Comparison of ENCODE assay signal across 8 cellular contexts in genomic region chr13:27997904-27998522, GRCh38. TPM values are rescaled to one million over a fixed set of nuclear protein-coding genes. Genes with fewer than 3 reads are reported as not detected.
DNase-seq lines count a peak whose midpoint lies in the region; ATAC-seq and TF ChIP-seq lines count a peak whose summit lies in the region.

No MANE protein-coding gene starts in this region.

- DNase-seq in A673 (ENCODE audit: low spot score) (peak; percentile 62), NCI-H146 (lab: John Stamatoyannopoulos, UW) (peak; percentile 16), kidney epithelial cell (ENCODE audit: low read depth) (no peak), ecto neural progenitor cell (ENCODE audit: low spot score) (no peak), midbrain (lab: John Stamatoyannopoulos, UW) (no peak)
- peak; percentile 24 to 35 for DNase-seq in activated T-cell treated with anti-CD3 and anti-CD28 coated beads, Interleukin-2, amount 50 U/mL, for 72 hours

- no peaks in the 10 kb centered on the region for H3K9me3 ChIP-seq in A673 (ENCODE audit: low read depth, low read length, poor library complexity, severe bottlenecking)

- no peaks in the 10 kb centered on the region for H3K36me3 Mint-ChIP-seq in activated T-cell treated with anti-CD3 and anti-CD28 coated beads, Interleukin-2, amount 50 U/mL, for 72 hours (ENCODE audit: insufficient read depth in 2 of 2)

- no peaks in the 10 kb centered on the region for H3K9me3 Mint-ChIP-seq in activated T-cell treated with anti-CD3 and anti-CD28 coated beads, Interleukin-2, amount 50 U/mL, for 72 hours

- BruUV-seq in A673 (replicated peaks; lab: Mats Ljungman, UMichigan): no TSS peak

- H3K4me3 ChIP-seq in A673 (ENCODE audit: low read depth, low read length, poor library complexity, severe bottlenecking): no peak overlapping the region
- no peak overlapping the region for H3K4me3 ChIP-seq in kidney epithelial cell (ENCODE audit: low read depth, low read length)

- no peak overlapping the region for H3K4me3 Mint-ChIP-seq in activated T-cell treated with anti-CD3 and anti-CD28 coated beads, Interleukin-2, amount 50 U/mL, for 72 hours

- intact Hi-C loops in A673 (cut with micrococcal nuclease; ENCODE audit: unreplicated experiment): no loop called here

- no peak overlapping the region for H3K27ac ChIP-seq in A673 (ENCODE audit: low read depth, low read length, poor library complexity, severe bottlenecking)

- H3K4me1 Mint-ChIP-seq in activated T-cell treated with anti-CD3 and anti-CD28 coated beads, Interleukin-2, amount 50 U/mL, for 72 hours (ENCODE audit: low read depth): no peaks in the 10 kb centered on the region

- H3K36me3 ChIP-seq in A673 (ENCODE audit: insufficient read depth, low read length, poor library complexity, severe bottlenecking) (no peaks in the 10 kb centered on the region), kidney epithelial cell (ENCODE audit: control insufficient read depth, insufficient read depth, low read length) (no peaks in the 10 kb centered on the region)

- peak; percentile 64 for TF ChIP-seq CTCF in A673 (conservative IDR thresholded peaks at IDR 0.05; ENCODE audit: low read depth, low read length)
- TF ChIP-seq CTCF in GM12873 (IDR thresholded peaks at IDR 0.05; ENCODE audit: insufficient read depth, low read depth, low read length, missing control alignments): peak; percentile 67
- peak; percentile 48 for TF ChIP-seq CTCF in kidney epithelial cell (IDR thresholded peaks at IDR 0.05; ENCODE audit: insufficient read depth, low read length, poor library complexity, severe bottlenecking)

- no peaks in the 10 kb centered on the region for H3K27me3 Mint-ChIP-seq in activated T-cell treated with anti-CD3 and anti-CD28 coated beads, Interleukin-2, amount 50 U/mL, for 72 hours (ENCODE audit: low read depth)

- POLR2A ChIA-PET in A673 (lab: Charles Lee; ENCODE audit: low non-redundant PET): no interaction called here

- H3K27me3 ChIP-seq in A673 (replicated peaks; ENCODE audit: insufficient read depth, low read depth, low read length, poor library complexity) (no peaks in the 10 kb centered on the region), kidney epithelial cell (ENCODE audit: control insufficient read depth, insufficient read depth, low read length) (no peaks in the 10 kb centered on the region)

- CTCF ChIA-PET in A673 (lab: Charles Lee): interaction anchor here (1.0 to 1.2 kb wide), 2 partner anchors 14 to 168 kb away, joined by 3 read pairs; no protein-coding TSS in a partner anchor

- no peak overlapping the region for H3K27ac Mint-ChIP-seq in activated T-cell treated with anti-CD3 and anti-CD28 coated beads, Interleukin-2, amount 50 U/mL, for 72 hours

- ATAC-seq in activated T-cell treated with anti-CD3 and anti-CD28 coated beads, Interleukin-2, amount 50 U/mL, for 72 hours (replicated peaks in 1 of 2): peak; percentile 57 to 71
- ATAC-seq in GM18870 (IDR thresholded peaks at IDR 0.05; ENCODE audit: unreplicated experiment): no peak

- no peaks in the 10 kb centered on the region for H3K4me1 ChIP-seq in A673 (ENCODE audit: insufficient read depth, low read length, poor library complexity, severe bottlenecking)

RNA-seq across cellular contexts. Expression of gene URAD, which starts 9.5 kb away (rescaled TPM):
- not detected in 2 replicates for total RNA-seq in A673 (2021)
- not detected for total RNA-seq in activated T-cell treated with anti-CD3 and anti-CD28 coated beads, Interleukin-2, amount 50 U/mL, for 72 hours
- total RNA-seq in kidney epithelial cell: not detected in 2 replicates

RNA-seq across cellular contexts. Expression of gene CDX2, which starts 28.9 kb away (rescaled TPM):
- total RNA-seq in A673 (2021): not detected in 2 replicates
- not detected for total RNA-seq in activated T-cell treated with anti-CD3 and anti-CD28 coated beads, Interleukin-2, amount 50 U/mL, for 72 hours
- not detected in 2 replicates for total RNA-seq in kidney epithelial cell

Comparison
In these comparisons a context has a peak if more than half of its experiments do, and no peak if none do; other contexts are left out.
1. DNase-seq: peak in A673 (single experiment), NCI-H146 (single experiment) and activated T-cell treated with anti-CD3 and anti-CD28 coated beads, Interleukin-2, amount 50 U/mL, for 72 hours (2 of 2); none in kidney epithelial cell (single experiment), ecto neural progenitor cell (single experiment) and midbrain (single experiment).
2. Peak in every context shown above with its lines, with median percentiles within 50 percentile points of each other: CTCF ChIP-seq.